ENCODE assay signal across 21 cellular contexts in genomic region chr15:92610101-92610520, GRCh38.
"Had no signal": no experiment of that assay in that cellular context is flagged by ENCODE, and none has a peak within 500 bp of the region (broad histone marks: within the 10 kb centered on the region; RNA-seq: fewer than 3 reads in every experiment).

No MANE protein-coding gene starts in this region.

- DNase-seq: activated CD4-positive, alpha-beta T cell treated with anti-CD3 and anti-CD28 coated beads for 4 hours; activated CD8-positive, alpha-beta memory T cell treated with anti-CD3 and anti-CD28 coated beads, Interleukin-2, amount 50 U/mL, for 4 hours; activated CD8-positive, alpha-beta T cell treated with anti-CD3 and anti-CD28 coated beads for 36 hours; activated naive CD4-positive, alpha-beta T cell treated with Interleukin-2 at 50 U/mL for 16 hours; activated naive CD8-positive, alpha-beta T cell treated with anti-CD3 and anti-CD28 coated beads, Interleukin-2, amount 50 U/mL, for 24 hours; amniotic stem cell; Karpas-422; MM.1S; NCI-H1105; NCI-H1436; NCI-H1694 treated with DMSO at 0.1 percent for 48 hours; NCI-H2029 treated with DMSO at 0.1 percent for 48 hours; NCI-H345; NCI-H510A treated with DMSO at 0.1 percent for 48 hours; PC-3; SIG-M5; T-helper 1 cell had no signal

- ATAC-seq: activated CD4-positive, CD25-positive, alpha-beta regulatory T cell treated with anti-CD3 and anti-CD28 coated beads, Interleukin-2, amount 50 U/mL, for 24 hours; activated CD8-positive, alpha-beta T cell treated with anti-CD3 and anti-CD28 coated beads for 36 hours; activated naive CD4-positive, alpha-beta T cell treated with anti-CD3 and anti-CD28 coated beads, Interleukin-2, amount 50 U/mL, for 72 hours; activated naive CD8-positive, alpha-beta T cell treated with anti-CD3 and anti-CD28 coated beads, Interleukin-2, amount 50 U/mL, for 24 hours; body of pancreas; K562; PC-3 had no signal
